23 cellular contexts compared by ENCODE assay signal in genomic region chrX:111339212-111339611, GRCh38.
"Had no signal": no experiment of that assay in that cellular context is flagged by ENCODE, and none has a peak within 500 bp of the region (broad histone marks: within the 10 kb centered on the region; RNA-seq: fewer than 3 reads in every experiment).

No MANE protein-coding gene starts in this region.

- H3K4me1 ChIP-seq: lower lobe of right lung, right atrium auricular region, right lobe of liver, tibial nerve, uterus had no signal

- DNase-seq: hippocampal formation; kidney glomerular epithelial cell; left cardiac atrium; lower lobe of right lung; mammary epithelial cell; mesendoderm; naive B cell; ovary; right lobe of liver; stimulated activated CD4-positive, alpha-beta T cell treated with anti-CD3 and anti-CD28 coated beads, Interleukin-1b, Interleukin-23, amount 100 ng/mL, for 48 hours; stimulated activated CD4-positive, alpha-beta T cell treated with anti-CD3 and anti-CD28 coated beads, Interleukin-2, amount 100 ng/mL, for 48 hours; stimulated activated CD4-positive, alpha-beta T cell treated with anti-CD3 and anti-CD28 coated beads, Interleukin-4, amount 100 ng/mL, for 4 hours; stimulated activated CD8-positive, alpha-beta memory T cell treated with anti-CD3 and anti-CD28 coated beads, Interleukin-4, amount 100 ng/mL, for 48 hours; stimulated activated naive CD4-positive, alpha-beta T cell treated with Interleukin-2 at 50 U/mL for 16 hours; stimulated activated naive CD8-positive, alpha-beta T cell treated with anti-CD3 and anti-CD28 coated beads, Interleukin-15, amount 100 ng/mL, for 72 hours; substantia nigra; uterus had no signal

- H3K27me3 ChIP-seq: ovary, uterus had no signal

- H3K36me3 ChIP-seq: lower lobe of right lung, ovary, right atrium auricular region, right lobe of liver, tibial nerve, uterus had no signal

- H3K4me2 ChIP-seq: smooth muscle cell had no signal

- ATAC-seq: left cardiac atrium; left lobe of liver; lower lobe of right lung; natural killer cell treated with Interleukin-12 subunit alpha and Interleukin-12 subunit beta and Interleukin-15 and Interleukin-18, amount 100 ng/mL, for 72 hours; right lobe of liver; stimulated activated memory B cell treated with anti-CD40 and anti-IgM and Interleukin-4, amounts not matched to agents 10 μg/mL and 1 μg/mL and 100 μg/mL, for 72 hours; stimulated activated naive CD8-positive, alpha-beta T cell treated with anti-CD3 and anti-CD28 coated beads, Interleukin-15, amount 100 ng/mL, for 72 hours had no signal

- H3K9me3 ChIP-seq: lower lobe of right lung, ovary, right atrium auricular region, right lobe of liver, tibial nerve, uterus had no signal

- H3K27ac ChIP-seq: lower lobe of right lung, ovary, right atrium auricular region, right lobe of liver, tibial nerve, uterus had no signal

- H3K4me3 ChIP-seq: lower lobe of right lung, ovary, right atrium auricular region, right lobe of liver, smooth muscle cell, tibial nerve, uterus had no signal
